Comparison of ENCODE assay signal across 1 cellular context in the genomic region with DNA sequence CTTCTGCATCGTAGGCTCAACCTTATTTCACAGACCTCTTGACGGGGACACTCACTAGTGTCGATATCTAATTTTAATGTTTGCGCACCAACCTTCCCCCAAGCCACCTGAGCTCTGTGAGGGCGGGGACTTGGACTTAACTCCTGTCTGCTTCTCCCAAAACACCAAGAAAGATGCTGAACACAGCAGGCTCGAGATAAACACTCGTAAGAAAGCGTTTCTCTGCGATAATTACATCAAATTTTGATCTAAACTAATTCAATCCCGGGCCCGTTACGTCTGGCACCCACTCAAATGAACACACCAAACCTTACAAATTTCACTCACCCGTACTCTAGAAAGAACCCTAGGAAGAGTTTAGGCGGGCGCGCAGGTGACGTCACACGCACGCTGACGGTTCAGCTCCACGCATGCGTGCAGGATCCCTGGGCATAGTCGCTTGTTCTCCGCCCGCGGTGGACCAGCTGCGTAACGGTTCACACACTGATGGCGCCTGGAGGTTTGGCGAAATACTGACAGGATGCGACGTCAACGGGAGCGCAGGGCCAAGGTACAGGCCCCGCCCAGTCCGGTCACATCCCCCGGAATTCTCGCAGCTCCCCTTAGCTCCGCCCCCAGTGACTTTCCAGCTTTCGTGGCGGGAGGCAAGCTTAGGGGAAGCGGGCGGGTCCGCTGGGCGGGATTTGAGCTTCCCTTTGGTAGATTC.
A peak's percentile ranks its signal among the peaks of the same experiment; 100 is the strongest.
TF ChIP-seq lines count a peak whose summit lies in the region.

A gene with protein sequence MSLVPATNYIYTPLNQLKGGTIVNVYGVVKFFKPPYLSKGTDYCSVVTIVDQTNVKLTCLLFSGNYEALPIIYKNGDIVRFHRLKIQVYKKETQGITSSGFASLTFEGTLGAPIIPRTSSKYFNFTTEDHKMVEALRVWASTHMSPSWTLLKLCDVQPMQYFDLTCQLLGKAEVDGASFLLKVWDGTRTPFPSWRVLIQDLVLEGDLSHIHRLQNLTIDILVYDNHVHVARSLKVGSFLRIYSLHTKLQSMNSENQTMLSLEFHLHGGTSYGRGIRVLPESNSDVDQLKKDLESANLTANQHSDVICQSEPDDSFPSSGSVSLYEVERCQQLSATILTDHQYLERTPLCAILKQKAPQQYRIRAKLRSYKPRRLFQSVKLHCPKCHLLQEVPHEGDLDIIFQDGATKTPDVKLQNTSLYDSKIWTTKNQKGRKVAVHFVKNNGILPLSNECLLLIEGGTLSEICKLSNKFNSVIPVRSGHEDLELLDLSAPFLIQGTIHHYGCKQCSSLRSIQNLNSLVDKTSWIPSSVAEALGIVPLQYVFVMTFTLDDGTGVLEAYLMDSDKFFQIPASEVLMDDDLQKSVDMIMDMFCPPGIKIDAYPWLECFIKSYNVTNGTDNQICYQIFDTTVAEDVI (minus strand): TSS at position 359 of the 706 bp plus-strand sequence. CDS start 32,652 bp downstream, outside the sequence.

TF ChIP-seq in K562, 482 proteins besides CTCF, POLR2A, EP300 and RAD21 (continued from another document and continues in another):
- TF ChIP-seq, protein P1, sequence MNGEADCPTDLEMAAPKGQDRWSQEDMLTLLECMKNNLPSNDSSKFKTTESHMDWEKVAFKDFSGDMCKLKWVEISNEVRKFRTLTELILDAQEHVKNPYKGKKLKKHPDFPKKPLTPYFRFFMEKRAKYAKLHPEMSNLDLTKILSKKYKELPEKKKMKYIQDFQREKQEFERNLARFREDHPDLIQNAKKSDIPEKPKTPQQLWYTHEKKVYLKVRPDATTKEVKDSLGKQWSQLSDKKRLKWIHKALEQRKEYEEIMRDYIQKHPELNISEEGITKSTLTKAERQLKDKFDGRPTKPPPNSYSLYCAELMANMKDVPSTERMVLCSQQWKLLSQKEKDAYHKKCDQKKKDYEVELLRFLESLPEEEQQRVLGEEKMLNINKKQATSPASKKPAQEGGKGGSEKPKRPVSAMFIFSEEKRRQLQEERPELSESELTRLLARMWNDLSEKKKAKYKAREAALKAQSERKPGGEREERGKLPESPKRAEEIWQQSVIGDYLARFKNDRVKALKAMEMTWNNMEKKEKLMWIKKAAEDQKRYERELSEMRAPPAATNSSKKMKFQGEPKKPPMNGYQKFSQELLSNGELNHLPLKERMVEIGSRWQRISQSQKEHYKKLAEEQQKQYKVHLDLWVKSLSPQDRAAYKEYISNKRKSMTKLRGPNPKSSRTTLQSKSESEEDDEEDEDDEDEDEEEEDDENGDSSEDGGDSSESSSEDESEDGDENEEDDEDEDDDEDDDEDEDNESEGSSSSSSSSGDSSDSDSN (IDR thresholded peaks at IDR 0.05; ENCODE audit: borderline replicate concordance in 1 of 2, low read depth in 2 of 2, low read length in 2 of 2), result no peak; a peak in 1 of 4 replicates
- no peak for TF ChIP-seq CHD1 (IDR thresholded peaks at IDR 0.05; ENCODE audit: low read length)
- TF ChIP-seq, protein P2, sequence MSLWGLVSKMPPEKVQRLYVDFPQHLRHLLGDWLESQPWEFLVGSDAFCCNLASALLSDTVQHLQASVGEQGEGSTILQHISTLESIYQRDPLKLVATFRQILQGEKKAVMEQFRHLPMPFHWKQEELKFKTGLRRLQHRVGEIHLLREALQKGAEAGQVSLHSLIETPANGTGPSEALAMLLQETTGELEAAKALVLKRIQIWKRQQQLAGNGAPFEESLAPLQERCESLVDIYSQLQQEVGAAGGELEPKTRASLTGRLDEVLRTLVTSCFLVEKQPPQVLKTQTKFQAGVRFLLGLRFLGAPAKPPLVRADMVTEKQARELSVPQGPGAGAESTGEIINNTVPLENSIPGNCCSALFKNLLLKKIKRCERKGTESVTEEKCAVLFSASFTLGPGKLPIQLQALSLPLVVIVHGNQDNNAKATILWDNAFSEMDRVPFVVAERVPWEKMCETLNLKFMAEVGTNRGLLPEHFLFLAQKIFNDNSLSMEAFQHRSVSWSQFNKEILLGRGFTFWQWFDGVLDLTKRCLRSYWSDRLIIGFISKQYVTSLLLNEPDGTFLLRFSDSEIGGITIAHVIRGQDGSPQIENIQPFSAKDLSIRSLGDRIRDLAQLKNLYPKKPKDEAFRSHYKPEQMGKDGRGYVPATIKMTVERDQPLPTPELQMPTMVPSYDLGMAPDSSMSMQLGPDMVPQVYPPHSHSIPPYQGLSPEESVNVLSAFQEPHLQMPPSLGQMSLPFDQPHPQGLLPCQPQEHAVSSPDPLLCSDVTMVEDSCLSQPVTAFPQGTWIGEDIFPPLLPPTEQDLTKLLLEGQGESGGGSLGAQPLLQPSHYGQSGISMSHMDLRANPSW (CRISPR knock-in tag; IDR thresholded peaks at IDR 0.05), result no peak
- TF ChIP-seq ETS2 (tag; IDR thresholded peaks at IDR 0.05; ENCODE audit: borderline replicate concordance, poor library complexity, severe bottlenecking), result no peak
- TF ChIP-seq SIRT6 (IDR thresholded peaks at IDR 0.05; ENCODE audit: low read depth, low read length), result no peak
- no peak for TF ChIP-seq ELF4 (CRISPR knock-in tag; IDR thresholded peaks at IDR 0.05)
- peak; percentile 99 for TF ChIP-seq ATF7 (IDR thresholded peaks at IDR 0.05)
- peak; percentile 89 for TF ChIP-seq EP400 (IDR thresholded peaks at IDR 0.05)
- peak; percentile 52 for TF ChIP-seq RNF2 (IDR thresholded peaks at IDR 0.05)
- TF ChIP-seq GATAD2B (IDR thresholded peaks at IDR 0.05; ENCODE audit: borderline replicate concordance), result no peak
- TF ChIP-seq, protein P3, sequence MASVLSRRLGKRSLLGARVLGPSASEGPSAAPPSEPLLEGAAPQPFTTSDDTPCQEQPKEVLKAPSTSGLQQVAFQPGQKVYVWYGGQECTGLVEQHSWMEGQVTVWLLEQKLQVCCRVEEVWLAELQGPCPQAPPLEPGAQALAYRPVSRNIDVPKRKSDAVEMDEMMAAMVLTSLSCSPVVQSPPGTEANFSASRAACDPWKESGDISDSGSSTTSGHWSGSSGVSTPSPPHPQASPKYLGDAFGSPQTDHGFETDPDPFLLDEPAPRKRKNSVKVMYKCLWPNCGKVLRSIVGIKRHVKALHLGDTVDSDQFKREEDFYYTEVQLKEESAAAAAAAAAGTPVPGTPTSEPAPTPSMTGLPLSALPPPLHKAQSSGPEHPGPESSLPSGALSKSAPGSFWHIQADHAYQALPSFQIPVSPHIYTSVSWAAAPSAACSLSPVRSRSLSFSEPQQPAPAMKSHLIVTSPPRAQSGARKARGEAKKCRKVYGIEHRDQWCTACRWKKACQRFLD (CRISPR knock-in tag; IDR thresholded peaks at IDR 0.05), result no peak
- TF ChIP-seq, protein P4, sequence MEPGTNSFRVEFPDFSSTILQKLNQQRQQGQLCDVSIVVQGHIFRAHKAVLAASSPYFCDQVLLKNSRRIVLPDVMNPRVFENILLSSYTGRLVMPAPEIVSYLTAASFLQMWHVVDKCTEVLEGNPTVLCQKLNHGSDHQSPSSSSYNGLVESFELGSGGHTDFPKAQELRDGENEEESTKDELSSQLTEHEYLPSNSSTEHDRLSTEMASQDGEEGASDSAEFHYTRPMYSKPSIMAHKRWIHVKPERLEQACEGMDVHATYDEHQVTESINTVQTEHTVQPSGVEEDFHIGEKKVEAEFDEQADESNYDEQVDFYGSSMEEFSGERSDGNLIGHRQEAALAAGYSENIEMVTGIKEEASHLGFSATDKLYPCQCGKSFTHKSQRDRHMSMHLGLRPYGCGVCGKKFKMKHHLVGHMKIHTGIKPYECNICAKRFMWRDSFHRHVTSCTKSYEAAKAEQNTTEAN (CRISPR knock-in tag; IDR thresholded peaks at IDR 0.05), result 0 out of 2 replicates have a peak, but pooled peaks have one; percentile 36
- TF ChIP-seq MYNN (IDR thresholded peaks at IDR 0.05), result peak; percentile 69; the same call in 1 of the 2 replicates
- TF ChIP-seq MYNN (CRISPR knock-in tag; IDR thresholded peaks at IDR 0.05), result no peak
- TF ChIP-seq, protein P5, sequence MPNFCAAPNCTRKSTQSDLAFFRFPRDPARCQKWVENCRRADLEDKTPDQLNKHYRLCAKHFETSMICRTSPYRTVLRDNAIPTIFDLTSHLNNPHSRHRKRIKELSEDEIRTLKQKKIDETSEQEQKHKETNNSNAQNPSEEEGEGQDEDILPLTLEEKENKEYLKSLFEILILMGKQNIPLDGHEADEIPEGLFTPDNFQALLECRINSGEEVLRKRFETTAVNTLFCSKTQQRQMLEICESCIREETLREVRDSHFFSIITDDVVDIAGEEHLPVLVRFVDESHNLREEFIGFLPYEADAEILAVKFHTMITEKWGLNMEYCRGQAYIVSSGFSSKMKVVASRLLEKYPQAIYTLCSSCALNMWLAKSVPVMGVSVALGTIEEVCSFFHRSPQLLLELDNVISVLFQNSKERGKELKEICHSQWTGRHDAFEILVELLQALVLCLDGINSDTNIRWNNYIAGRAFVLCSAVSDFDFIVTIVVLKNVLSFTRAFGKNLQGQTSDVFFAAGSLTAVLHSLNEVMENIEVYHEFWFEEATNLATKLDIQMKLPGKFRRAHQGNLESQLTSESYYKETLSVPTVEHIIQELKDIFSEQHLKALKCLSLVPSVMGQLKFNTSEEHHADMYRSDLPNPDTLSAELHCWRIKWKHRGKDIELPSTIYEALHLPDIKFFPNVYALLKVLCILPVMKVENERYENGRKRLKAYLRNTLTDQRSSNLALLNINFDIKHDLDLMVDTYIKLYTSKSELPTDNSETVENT (CRISPR knock-in tag; IDR thresholded peaks at IDR 0.05), result no peak
- peak; percentile 36; the same call in 1 of the 2 replicates for TF ChIP-seq DPF2 (IDR thresholded peaks at IDR 0.05)
- TF ChIP-seq MCM2 (IDR thresholded peaks at IDR 0.05; ENCODE audit: low read depth), result no peak
- no peak for TF ChIP-seq U2AF1 (optimal IDR thresholded peaks at IDR 0.05; ENCODE audit: low read depth, low read length)
- no peak for TF ChIP-seq CBX1 (IDR thresholded peaks at IDR 0.05; ENCODE audit: low read depth)
- TF ChIP-seq NUFIP1 (IDR thresholded peaks at IDR 0.05; ENCODE audit: partially characterized antibody), result no peak
- TF ChIP-seq ZNF431 (CRISPR knock-in tag; IDR thresholded peaks at IDR 0.05), result no peak
- TF ChIP-seq, protein P6, sequence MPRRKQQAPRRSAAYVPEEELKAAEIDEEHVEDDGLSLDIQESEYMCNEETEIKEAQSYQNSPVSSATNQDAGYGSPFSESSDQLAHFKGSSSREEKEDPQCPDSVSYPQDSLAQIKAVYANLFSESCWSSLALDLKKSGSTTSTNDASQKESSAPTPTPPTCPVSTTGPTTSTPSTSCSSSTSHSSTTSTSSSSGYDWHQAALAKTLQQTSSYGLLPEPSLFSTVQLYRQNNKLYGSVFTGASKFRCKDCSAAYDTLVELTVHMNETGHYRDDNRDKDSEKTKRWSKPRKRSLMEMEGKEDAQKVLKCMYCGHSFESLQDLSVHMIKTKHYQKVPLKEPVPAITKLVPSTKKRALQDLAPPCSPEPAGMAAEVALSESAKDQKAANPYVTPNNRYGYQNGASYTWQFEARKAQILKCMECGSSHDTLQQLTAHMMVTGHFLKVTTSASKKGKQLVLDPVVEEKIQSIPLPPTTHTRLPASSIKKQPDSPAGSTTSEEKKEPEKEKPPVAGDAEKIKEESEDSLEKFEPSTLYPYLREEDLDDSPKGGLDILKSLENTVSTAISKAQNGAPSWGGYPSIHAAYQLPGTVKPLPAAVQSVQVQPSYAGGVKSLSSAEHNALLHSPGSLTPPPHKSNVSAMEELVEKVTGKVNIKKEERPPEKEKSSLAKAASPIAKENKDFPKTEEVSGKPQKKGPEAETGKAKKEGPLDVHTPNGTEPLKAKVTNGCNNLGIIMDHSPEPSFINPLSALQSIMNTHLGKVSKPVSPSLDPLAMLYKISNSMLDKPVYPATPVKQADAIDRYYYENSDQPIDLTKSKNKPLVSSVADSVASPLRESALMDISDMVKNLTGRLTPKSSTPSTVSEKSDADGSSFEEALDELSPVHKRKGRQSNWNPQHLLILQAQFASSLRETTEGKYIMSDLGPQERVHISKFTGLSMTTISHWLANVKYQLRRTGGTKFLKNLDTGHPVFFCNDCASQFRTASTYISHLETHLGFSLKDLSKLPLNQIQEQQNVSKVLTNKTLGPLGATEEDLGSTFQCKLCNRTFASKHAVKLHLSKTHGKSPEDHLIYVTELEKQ (CRISPR knock-in tag; IDR thresholded peaks at IDR 0.05), result no peak
- TF ChIP-seq RBM22 (IDR thresholded peaks at IDR 0.05; ENCODE audit: low read depth, low read length, poor library complexity, severe bottlenecking), result no peak
- TF ChIP-seq, protein P7, sequence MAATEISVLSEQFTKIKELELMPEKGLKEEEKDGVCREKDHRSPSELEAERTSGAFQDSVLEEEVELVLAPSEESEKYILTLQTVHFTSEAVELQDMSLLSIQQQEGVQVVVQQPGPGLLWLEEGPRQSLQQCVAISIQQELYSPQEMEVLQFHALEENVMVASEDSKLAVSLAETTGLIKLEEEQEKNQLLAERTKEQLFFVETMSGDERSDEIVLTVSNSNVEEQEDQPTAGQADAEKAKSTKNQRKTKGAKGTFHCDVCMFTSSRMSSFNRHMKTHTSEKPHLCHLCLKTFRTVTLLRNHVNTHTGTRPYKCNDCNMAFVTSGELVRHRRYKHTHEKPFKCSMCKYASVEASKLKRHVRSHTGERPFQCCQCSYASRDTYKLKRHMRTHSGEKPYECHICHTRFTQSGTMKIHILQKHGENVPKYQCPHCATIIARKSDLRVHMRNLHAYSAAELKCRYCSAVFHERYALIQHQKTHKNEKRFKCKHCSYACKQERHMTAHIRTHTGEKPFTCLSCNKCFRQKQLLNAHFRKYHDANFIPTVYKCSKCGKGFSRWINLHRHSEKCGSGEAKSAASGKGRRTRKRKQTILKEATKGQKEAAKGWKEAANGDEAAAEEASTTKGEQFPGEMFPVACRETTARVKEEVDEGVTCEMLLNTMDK (IDR thresholded peaks at IDR 0.05; ENCODE audit: borderline replicate concordance, insufficient read depth, low read depth, low read length, poor library complexity, severe bottlenecking), result no peak
- TF ChIP-seq FOXJ2 (tag; IDR thresholded peaks at IDR 0.05), result no peak; the same call in 1 of the 2 replicates
- TF ChIP-seq ZNF444 (CRISPR knock-in tag; IDR thresholded peaks at IDR 0.05), result no peak
- peak; percentile 60 for TF ChIP-seq SOX6 (IDR thresholded peaks at IDR 0.05)
- no peak for TF ChIP-seq CHCHD3 (CRISPR knock-in tag; IDR thresholded peaks at IDR 0.05)
- no peak for TF ChIP-seq ZNF583 (CRISPR knock-in tag; IDR thresholded peaks at IDR 0.05)
- peak in 1 of 2 experiments; percentile 82; a peak in 2 of 4 replicates for TF ChIP-seq HDAC1 (IDR thresholded peaks at IDR 0.05)
- TF ChIP-seq ETV6 (IDR thresholded peaks at IDR 0.05; ENCODE audit: borderline replicate concordance in 1 of 2, low read depth in 2 of 2, low read length in 1 of 2), result no peak
- no peak for TF ChIP-seq ETV6 (CRISPR knock-in tag; IDR thresholded peaks at IDR 0.05; ENCODE audit: borderline replicate concordance)
- no peak for TF ChIP-seq ZNF785 (CRISPR knock-in tag; IDR thresholded peaks at IDR 0.05)
- TF ChIP-seq, protein P8, sequence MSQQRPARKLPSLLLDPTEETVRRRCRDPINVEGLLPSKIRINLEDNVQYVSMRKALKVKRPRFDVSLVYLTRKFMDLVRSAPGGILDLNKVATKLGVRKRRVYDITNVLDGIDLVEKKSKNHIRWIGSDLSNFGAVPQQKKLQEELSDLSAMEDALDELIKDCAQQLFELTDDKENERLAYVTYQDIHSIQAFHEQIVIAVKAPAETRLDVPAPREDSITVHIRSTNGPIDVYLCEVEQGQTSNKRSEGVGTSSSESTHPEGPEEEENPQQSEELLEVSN (IDR thresholded peaks at IDR 0.05; ENCODE audit: borderline replicate concordance in 1 of 2, extremely low read depth in 1 of 2, insufficient read depth in 1 of 2, insufficient read length in 1 of 2, low read depth in 1 of 2, low read length in 1 of 2, poor library complexity in 1 of 2, severe bottlenecking in 1 of 2), result peak; percentile 97 to 100
